In genomic region chr13:112576768-112577167, GRCh38 we compare ENCODE assay signal across 1 cellular context.
TF ChIP-seq lines count a peak whose summit lies in the region.

No MANE protein-coding gene starts in this region.

TF ChIP-seq in H1, 55 proteins besides CTCF, POLR2A, EP300 and RAD21 (continued from another document):
- TF ChIP-seq ZNF274 (IDR thresholded peaks at IDR 0.05; ENCODE audit: borderline replicate concordance, extremely low read depth, low read length) (no peak), TAF1 (IDR thresholded peaks at IDR 0.05; ENCODE audit: low read depth, low read length) (no peak)
